Comparison of ENCODE assay signal across 16 cellular contexts in the genomic region with DNA sequence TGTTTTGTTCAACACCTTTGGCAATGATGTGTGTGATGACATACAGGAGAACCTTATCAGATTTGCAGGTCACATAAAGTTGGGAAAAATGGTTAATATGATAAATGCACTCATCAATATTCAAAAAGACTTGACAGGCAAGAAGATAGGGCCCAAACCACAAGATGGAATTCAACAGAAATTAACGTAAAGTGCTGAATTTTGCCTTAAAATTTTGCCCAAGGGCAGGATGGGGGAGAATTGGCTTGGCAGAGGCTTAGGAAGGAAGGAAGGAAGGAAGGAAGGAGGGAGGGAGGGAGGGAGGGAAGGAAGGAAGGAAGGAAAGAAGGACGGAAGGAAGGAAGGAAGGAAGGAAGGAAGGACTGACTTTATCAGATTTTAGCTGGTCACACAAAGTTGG. TPM values are rescaled to one million over a fixed set of nuclear protein-coding genes. Genes with fewer than 3 reads are reported as not detected.
A peak's percentile ranks its signal among the peaks of the same experiment; 100 is the strongest.
DNase-seq lines count a peak whose midpoint lies in the region; ATAC-seq lines count a peak whose summit lies in the region.
"Had no signal": no experiment of that assay in that cellular context is flagged by ENCODE, and none has a peak within 500 bp of the region (broad histone marks: within the 10 kb centered on the region; RNA-seq: fewer than 3 reads in every experiment).

No MANE protein-coding gene starts in this region.

- H3K4me1 Mint-ChIP-seq in activated T-cell treated with anti-CD3 and anti-CD28 coated beads, Interleukin-2, amount 50 U/mL, for 72 hours (ENCODE audit: low read depth): peaks cover 53% of the 10 kb centered on the region
- peaks cover 61 to 83% (median 83%) of the 10 kb centered on the region in 3 donors for H3K4me1 Mint-ChIP-seq in CD8-positive, alpha-beta memory T cell
- H3K4me1 Mint-ChIP-seq in activated naive CD8-positive, alpha-beta T cell treated with anti-CD3 and anti-CD28 coated beads, Interleukin-2, amount 10 ng/mL, durations not matched to agents 7 days and 5 days: peaks cover 38% of the 10 kb centered on the region
- peaks cover 74% of the 10 kb centered on the region for H3K4me1 Mint-ChIP-seq in stimulated activated effector memory CD8-positive, alpha-beta T cell treated with anti-CD3 and anti-CD28 coated beads, Interleukin-12 subunit alpha, Interleukin-12 subunit beta, amount 100 ng/mL, for 72 hours

- no peak for ATAC-seq in activated T-cell treated with anti-CD3 and anti-CD28 coated beads, Interleukin-2, amount 50 U/mL, for 72 hours (replicated peaks in 1 of 2)
- ATAC-seq in activated naive CD8-positive, alpha-beta T cell treated with anti-CD3 and anti-CD28 coated beads, Interleukin-2, amount 10 ng/mL, durations not matched to agents 7 days and 5 days (ENCODE audit: low read depth): no peak
- ATAC-seq in stimulated activated effector memory CD8-positive, alpha-beta T cell treated with anti-CD3 and anti-CD28 coated beads, Interleukin-12 subunit alpha, Interleukin-12 subunit beta, amount 100 ng/mL, for 72 hours: no peak
- ATAC-seq: GM23338, PC-3 had no signal

- no peaks in the 10 kb centered on the region for H3K27me3 Mint-ChIP-seq in activated T-cell treated with anti-CD3 and anti-CD28 coated beads, Interleukin-2, amount 50 U/mL, for 72 hours (ENCODE audit: low read depth)
- peaks cover 0 to 2% of the 10 kb centered on the region in 2 donors for H3K27me3 Mint-ChIP-seq in CD8-positive, alpha-beta memory T cell
- no peaks in the 10 kb centered on the region for H3K27me3 Mint-ChIP-seq in activated naive CD8-positive, alpha-beta T cell treated with anti-CD3 and anti-CD28 coated beads, Interleukin-2, amount 10 ng/mL, durations not matched to agents 7 days and 5 days

- H3K4me3 ChIP-seq in CD8-positive, alpha-beta memory T cell (ENCODE audit: low read length): no peak overlapping the region
- H3K4me3 ChIP-seq: GM23338 had no signal

- POLR2A ChIA-PET in CD8-positive, alpha-beta memory T cell (lab: Charles Lee): no interaction called here
- POLR2A ChIA-PET in activated naive CD8-positive, alpha-beta T cell treated with anti-CD3 and anti-CD28 coated beads, Interleukin-2, amount 10 ng/mL, durations not matched to agents 7 days and 5 days (lab: Charles Lee): interaction anchor here (0.6 kb wide), 1 partner anchor 81 kb away, joined by 3 read pairs; no protein-coding TSS in a partner anchor

- DNase-seq in activated T-cell treated with anti-CD3 and anti-CD28 coated beads, Interleukin-2, amount 50 U/mL, for 72 hours: no peak
- DNase-seq in activated T-cell treated with anti-CD3 and anti-CD28 coated beads, Interleukin-2, amount 50 U/mL, for 48 hours: no peak
- no peak for DNase-seq in CD8-positive, alpha-beta memory T cell
- no peak for DNase-seq in activated naive CD8-positive, alpha-beta T cell treated with anti-CD3 and anti-CD28 coated beads, Interleukin-2, amount 10 ng/mL, durations not matched to agents 7 days and 5 days
- DNase-seq in stimulated activated effector memory CD8-positive, alpha-beta T cell treated with anti-CD3 and anti-CD28 coated beads, Interleukin-12 subunit alpha, Interleukin-12 subunit beta, amount 100 ng/mL, for 72 hours (ENCODE audit: low spot score in 2 of 2): no peak
- DNase-seq in GOT3 (lab: John Stamatoyannopoulos, UW): no peak
- no peak for DNase-seq in pons (ENCODE audit: low spot score)
- DNase-seq in NCI-H345 treated with DMSO at 0.1 percent for 48 hours (lab: John Stamatoyannopoulos, UW; ENCODE audit: unreplicated experiment): no peak
- DNase-seq: GF-D8, KBM-7, NCI-H1048, NCI-H345, NCI-H69, PC-3 had no signal

- H3K27me3 ChIP-seq in CD8-positive, alpha-beta memory T cell (ENCODE audit: insufficient read depth, low read length, poor library complexity, severe bottlenecking): no peaks in the 10 kb centered on the region

- H3K4me3 Mint-ChIP-seq in activated T-cell treated with anti-CD3 and anti-CD28 coated beads, Interleukin-2, amount 50 U/mL, for 72 hours: no peak overlapping the region
- peak overlapping the region in 2 of 7 donors; percentile 5 to 66 for H3K4me3 Mint-ChIP-seq in CD8-positive, alpha-beta memory T cell
- H3K4me3 Mint-ChIP-seq in activated naive CD8-positive, alpha-beta T cell treated with anti-CD3 and anti-CD28 coated beads, Interleukin-2, amount 10 ng/mL, durations not matched to agents 7 days and 5 days: no peak overlapping the region
- no peak overlapping the region for H3K4me3 Mint-ChIP-seq in stimulated activated effector memory CD8-positive, alpha-beta T cell treated with anti-CD3 and anti-CD28 coated beads, Interleukin-12 subunit alpha, Interleukin-12 subunit beta, amount 100 ng/mL, for 72 hours
- H3K4me3 Mint-ChIP-seq: GM23338 had no signal

- no peaks in the 10 kb centered on the region for H3K9me3 Mint-ChIP-seq in activated T-cell treated with anti-CD3 and anti-CD28 coated beads, Interleukin-2, amount 50 U/mL, for 72 hours
- no peaks in the 10 kb centered on the region for H3K9me3 Mint-ChIP-seq in CD8-positive, alpha-beta memory T cell
- no peaks in the 10 kb centered on the region for H3K9me3 Mint-ChIP-seq in activated naive CD8-positive, alpha-beta T cell treated with anti-CD3 and anti-CD28 coated beads, Interleukin-2, amount 10 ng/mL, durations not matched to agents 7 days and 5 days
- H3K9me3 Mint-ChIP-seq in stimulated activated effector memory CD8-positive, alpha-beta T cell treated with anti-CD3 and anti-CD28 coated beads, Interleukin-12 subunit alpha, Interleukin-12 subunit beta, amount 100 ng/mL, for 72 hours: no peaks in the 10 kb centered on the region
- H3K9me3 Mint-ChIP-seq: GM23338 had no signal

- H3K27ac Mint-ChIP-seq in activated T-cell treated with anti-CD3 and anti-CD28 coated beads, Interleukin-2, amount 50 U/mL, for 72 hours: peak overlapping the region; percentile 79
- H3K27ac Mint-ChIP-seq in CD8-positive, alpha-beta memory T cell: peak overlapping the region; percentile 6 to 97 (median 80)
- H3K27ac Mint-ChIP-seq in activated naive CD8-positive, alpha-beta T cell treated with anti-CD3 and anti-CD28 coated beads, Interleukin-2, amount 10 ng/mL, durations not matched to agents 7 days and 5 days: peak overlapping the region; percentile 69
- peak overlapping the region; percentile 83 for H3K27ac Mint-ChIP-seq in stimulated activated effector memory CD8-positive, alpha-beta T cell treated with anti-CD3 and anti-CD28 coated beads, Interleukin-12 subunit alpha, Interleukin-12 subunit beta, amount 100 ng/mL, for 72 hours
- H3K27ac Mint-ChIP-seq: GM23338 had no signal

- peaks cover 21% of the 10 kb centered on the region for H3K36me3 ChIP-seq in CD8-positive, alpha-beta memory T cell (ENCODE audit: insufficient read depth, low read length)

- no peak overlapping the region for H3K27ac ChIP-seq in CD8-positive, alpha-beta memory T cell (ENCODE audit: low read depth, low read length)
- H3K27ac ChIP-seq: C4-2B had no signal

- peaks cover 3 to 17% of the 10 kb centered on the region in 2 donors for H3K36me3 Mint-ChIP-seq in activated T-cell treated with anti-CD3 and anti-CD28 coated beads, Interleukin-2, amount 50 U/mL, for 72 hours (ENCODE audit: insufficient read depth in 2 of 2)
- H3K36me3 Mint-ChIP-seq in CD8-positive, alpha-beta memory T cell: peaks cover 0 to 47% (median 21%) of the 10 kb centered on the region in 3 donors
- peaks cover 49% of the 10 kb centered on the region for H3K36me3 Mint-ChIP-seq in activated naive CD8-positive, alpha-beta T cell treated with anti-CD3 and anti-CD28 coated beads, Interleukin-2, amount 10 ng/mL, durations not matched to agents 7 days and 5 days
- peaks cover 55% of the 10 kb centered on the region for H3K36me3 Mint-ChIP-seq in stimulated activated effector memory CD8-positive, alpha-beta T cell treated with anti-CD3 and anti-CD28 coated beads, Interleukin-12 subunit alpha, Interleukin-12 subunit beta, amount 100 ng/mL, for 72 hours

- CTCF ChIA-PET in CD8-positive, alpha-beta memory T cell (lab: Charles Lee): interaction anchor here (0.8 kb wide), 1 partner anchor 146 kb away, joined by 3 read pairs; no protein-coding TSS in a partner anchor

- peaks cover 61% of the 10 kb centered on the region for H3K4me1 ChIP-seq in CD8-positive, alpha-beta memory T cell (ENCODE audit: insufficient read depth, low read length)

- H3K9me3 ChIP-seq in CD8-positive, alpha-beta memory T cell (ENCODE audit: low read length): no peaks in the 10 kb centered on the region

RNA-seq across cellular contexts. Expression of a gene that starts 35.3 kb away (rescaled TPM):
- 100 to 1,000 TPM; 101 to 114 TPM for total RNA-seq in activated T-cell treated with anti-CD3 and anti-CD28 coated beads, Interleukin-2, amount 50 U/mL, for 72 hours
- 10 to 100 TPM; 68.4 to 72.1 TPM for total RNA-seq in CD8-positive, alpha-beta memory T cell
- 40.9 TPM for polyA plus RNA-seq in CD8-positive, alpha-beta memory T cell
- total RNA-seq in activated naive CD8-positive, alpha-beta T cell treated with anti-CD3 and anti-CD28 coated beads, Interleukin-2, amount 10 ng/mL, durations not matched to agents 7 days and 5 days: 100 to 1,000 TPM; 140 to 151 TPM
- total RNA-seq: PC-3 had no signal
